In genomic region chr6:157459327-157459726, GRCh38 we compare ENCODE assay signal across 12 cellular contexts.
DNase-seq lines count a peak whose midpoint lies in the region; ATAC-seq and TF ChIP-seq lines count a peak whose summit lies in the region.
"Had no signal": no experiment of that assay in that cellular context is flagged by ENCODE, and none has a peak within 500 bp of the region (broad histone marks: within the 10 kb centered on the region; RNA-seq: fewer than 3 reads in every experiment).

No MANE protein-coding gene starts in this region.

- H3K4me1 Mint-ChIP-seq in activated T-helper 2 cell treated with anti-CD3 and anti-CD28 coated beads, Interferon-gamma antibody, Interleukin-2, Interleukin-4, amounts not matched to agents 10 μg/mL and 5 μg/mL and 100 μg/mL, durations not matched to agents 14 hours and 24 hours and 36 hours (ENCODE audit: low read depth) = peaks cover 57% of the 10 kb centered on the region

- peak overlapping the region; percentile 94 for H3K27ac Mint-ChIP-seq in activated T-helper 2 cell treated with anti-CD3 and anti-CD28 coated beads, Interferon-gamma antibody, Interleukin-2, Interleukin-4, amounts not matched to agents 10 μg/mL and 5 μg/mL and 100 μg/mL, durations not matched to agents 14 hours and 24 hours and 36 hours
- H3K27ac Mint-ChIP-seq: mesothelial cell of epicardium, neural progenitor cell had no signal

- peaks cover 11% of the 10 kb centered on the region for H3K4me1 ChIP-seq in HEK293 (ENCODE audit: control insufficient read depth, insufficient read depth, low read length)

- intact Hi-C loops in activated T-helper 2 cell treated with anti-CD3 and anti-CD28 coated beads, Interferon-gamma antibody, Interleukin-2, Interleukin-4, amounts not matched to agents 10 μg/mL and 5 μg/mL and 100 μg/mL, durations not matched to agents 14 hours and 24 hours and 36 hours (cut with micrococcal nuclease) = loop anchor here (1.0 kb wide), 2 partner anchors 16 to 77 kb away; no protein-coding TSS in a partner anchor

- H3K27ac ChIP-seq in HEK293 (ENCODE audit: extremely low read depth, low read depth, low read length) = no peak overlapping the region
- H3K27ac ChIP-seq: HL-60, neural progenitor cell had no signal

- no peaks in the 10 kb centered on the region for H3K9me3 Mint-ChIP-seq in activated T-helper 2 cell treated with anti-CD3 and anti-CD28 coated beads, Interferon-gamma antibody, Interleukin-2, Interleukin-4, amounts not matched to agents 10 μg/mL and 5 μg/mL and 100 μg/mL, durations not matched to agents 14 hours and 24 hours and 36 hours
- H3K9me3 Mint-ChIP-seq: mesothelial cell of epicardium, neural progenitor cell had no signal

- H3K4me3 Mint-ChIP-seq in activated T-helper 2 cell treated with anti-CD3 and anti-CD28 coated beads, Interferon-gamma antibody, Interleukin-2, Interleukin-4, amounts not matched to agents 10 μg/mL and 5 μg/mL and 100 μg/mL, durations not matched to agents 14 hours and 24 hours and 36 hours (ENCODE audit: low read depth) = peak overlapping the region; percentile 11
- H3K4me3 Mint-ChIP-seq: mesothelial cell of epicardium, neural progenitor cell had no signal

- ATAC-seq in GM18868 (IDR thresholded peaks at IDR 0.05; ENCODE audit: unreplicated experiment) = no peak
- ATAC-seq in left lobe of liver = no peak

- peaks cover 6% of the 10 kb centered on the region for H3K36me3 Mint-ChIP-seq in activated T-helper 2 cell treated with anti-CD3 and anti-CD28 coated beads, Interferon-gamma antibody, Interleukin-2, Interleukin-4, amounts not matched to agents 10 μg/mL and 5 μg/mL and 100 μg/mL, durations not matched to agents 14 hours and 24 hours and 36 hours (ENCODE audit: low read depth)
- H3K36me3 Mint-ChIP-seq: mesothelial cell of epicardium, neural progenitor cell had no signal

- no peaks in the 10 kb centered on the region for H3K27me3 Mint-ChIP-seq in activated T-helper 2 cell treated with anti-CD3 and anti-CD28 coated beads, Interferon-gamma antibody, Interleukin-2, Interleukin-4, amounts not matched to agents 10 μg/mL and 5 μg/mL and 100 μg/mL, durations not matched to agents 14 hours and 24 hours and 36 hours (ENCODE audit: low read depth)

- POLR2A ChIA-PET in HEK293 (lab: Yijun Ruan, JAX) = interaction anchor here (0.6 to 1.3 kb wide), 3 partner anchors 10 to 1596 kb away, joined by 3 to 8 read pairs (median 4); partner anchors contain the start of gene TMEM242

- H3K36me3 ChIP-seq in HEK293 (ENCODE audit: control insufficient read depth in 2 of 2, insufficient read depth in 1 of 2, low read length in 2 of 2) = no peaks in the 10 kb centered on the region
- H3K36me3 ChIP-seq: neural progenitor cell had no signal

- no peak overlapping the region for H3K4me3 ChIP-seq in HEK293 (ENCODE audit: low read depth, low read length)
- H3K4me3 ChIP-seq: neural progenitor cell had no signal

- no peaks in the 10 kb centered on the region for H3K9me3 ChIP-seq in HEK293 (ENCODE audit: control insufficient read depth, insufficient read depth, low read depth, low read length)

- TF ChIP-seq CTCF in HEK293 (tag by site-specific recombination; IDR thresholded peaks at IDR 0.05) = no peak

- CTCF ChIA-PET in HEK293 (lab: Yijun Ruan, JAX) = interaction anchor here (0.6 kb wide), 1 partner anchor 109 kb away, joined by 4 read pairs; no protein-coding TSS in a partner anchor

- DNase-seq in Daoy (ENCODE audit: low read depth) (peak; percentile 27), left lobe of liver (ENCODE audit: low spot score) (no peak), GF-D8 (lab: John Stamatoyannopoulos, UW) (no peak)
- DNase-seq in activated T-helper 2 cell treated with anti-CD3 and anti-CD28 coated beads, Interferon-gamma antibody, Interleukin-2, Interleukin-4, amounts not matched to agents 10 μg/mL and 5 μg/mL and 100 μg/mL, durations not matched to agents 14 hours and 24 hours and 36 hours (ENCODE audit: low spot score) = no peak
- peak; percentile 23 for DNase-seq in stimulated activated CD4-positive, alpha-beta T cell treated with anti-CD3 and anti-CD28 coated beads, Interleukin-4, amount 100 ng/mL, for 24 hours
- DNase-seq: NCI-H1930, NCI-H510A treated with DMSO at 0.1 percent for 48 hours had no signal

TF ChIP-seq in HEK293, 187 proteins besides CTCF, POLR2A, EP300 and RAD21:
- TF ChIP-seq EGR2 (tag by site-specific recombination; IDR thresholded peaks at IDR 0.05; ENCODE audit: low read depth) (peak; percentile 51), ZNF140 (tag by site-specific recombination; IDR thresholded peaks at IDR 0.05) (no peak), ZFHX2 (tag by site-specific recombination; conservative IDR thresholded peaks at IDR 0.05) (peak; percentile 82), HIC1 (tag by site-specific recombination; IDR thresholded peaks at IDR 0.05) (no peak)
- TF ChIP-seq, protein P1, sequence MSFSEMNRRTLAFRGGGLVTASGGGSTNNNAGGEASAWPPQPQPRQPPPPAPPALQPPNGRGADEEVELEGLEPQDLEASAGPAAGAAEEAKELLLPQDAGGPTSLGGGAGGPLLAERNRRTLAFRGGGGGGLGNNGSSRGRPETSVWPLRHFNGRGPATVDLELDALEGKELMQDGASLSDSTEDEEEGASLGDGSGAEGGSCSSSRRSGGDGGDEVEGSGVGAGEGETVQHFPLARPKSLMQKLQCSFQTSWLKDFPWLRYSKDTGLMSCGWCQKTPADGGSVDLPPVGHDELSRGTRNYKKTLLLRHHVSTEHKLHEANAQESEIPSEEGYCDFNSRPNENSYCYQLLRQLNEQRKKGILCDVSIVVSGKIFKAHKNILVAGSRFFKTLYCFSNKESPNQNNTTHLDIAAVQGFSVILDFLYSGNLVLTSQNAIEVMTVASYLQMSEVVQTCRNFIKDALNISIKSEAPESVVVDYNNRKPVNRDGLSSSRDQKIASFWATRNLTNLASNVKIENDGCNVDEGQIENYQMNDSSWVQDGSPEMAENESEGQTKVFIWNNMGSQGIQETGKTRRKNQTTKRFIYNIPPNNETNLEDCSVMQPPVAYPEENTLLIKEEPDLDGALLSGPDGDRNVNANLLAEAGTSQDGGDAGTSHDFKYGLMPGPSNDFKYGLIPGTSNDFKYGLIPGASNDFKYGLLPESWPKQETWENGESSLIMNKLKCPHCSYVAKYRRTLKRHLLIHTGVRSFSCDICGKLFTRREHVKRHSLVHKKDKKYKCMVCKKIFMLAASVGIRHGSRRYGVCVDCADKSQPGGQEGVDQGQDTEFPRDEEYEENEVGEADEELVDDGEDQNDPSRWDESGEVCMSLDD (tag by site-specific recombination; IDR thresholded peaks at IDR 0.05) = peak; percentile 64; the same call in 1 of the 2 replicates

Comparison
In these comparisons a context has a peak if more than half of its experiments do, and no peak if none do; other contexts are left out.
1. DNase-seq: peak in Daoy (single experiment) and stimulated activated CD4-positive, alpha-beta T cell treated with anti-CD3 and anti-CD28 coated beads, Interleukin-4, amount 100 ng/mL, for 24 hours (single experiment); none in activated T-helper 2 cell treated with anti-CD3 and anti-CD28 coated beads, Interferon-gamma antibody, Interleukin-2, Interleukin-4, amounts not matched to agents 10 μg/mL and 5 μg/mL and 100 μg/mL, durations not matched to agents 14 hours and 24 hours and 36 hours (single experiment), left lobe of liver (single experiment) and GF-D8 (single experiment).